ENCODE assay signal across 20 cellular contexts in the genomic region with DNA sequence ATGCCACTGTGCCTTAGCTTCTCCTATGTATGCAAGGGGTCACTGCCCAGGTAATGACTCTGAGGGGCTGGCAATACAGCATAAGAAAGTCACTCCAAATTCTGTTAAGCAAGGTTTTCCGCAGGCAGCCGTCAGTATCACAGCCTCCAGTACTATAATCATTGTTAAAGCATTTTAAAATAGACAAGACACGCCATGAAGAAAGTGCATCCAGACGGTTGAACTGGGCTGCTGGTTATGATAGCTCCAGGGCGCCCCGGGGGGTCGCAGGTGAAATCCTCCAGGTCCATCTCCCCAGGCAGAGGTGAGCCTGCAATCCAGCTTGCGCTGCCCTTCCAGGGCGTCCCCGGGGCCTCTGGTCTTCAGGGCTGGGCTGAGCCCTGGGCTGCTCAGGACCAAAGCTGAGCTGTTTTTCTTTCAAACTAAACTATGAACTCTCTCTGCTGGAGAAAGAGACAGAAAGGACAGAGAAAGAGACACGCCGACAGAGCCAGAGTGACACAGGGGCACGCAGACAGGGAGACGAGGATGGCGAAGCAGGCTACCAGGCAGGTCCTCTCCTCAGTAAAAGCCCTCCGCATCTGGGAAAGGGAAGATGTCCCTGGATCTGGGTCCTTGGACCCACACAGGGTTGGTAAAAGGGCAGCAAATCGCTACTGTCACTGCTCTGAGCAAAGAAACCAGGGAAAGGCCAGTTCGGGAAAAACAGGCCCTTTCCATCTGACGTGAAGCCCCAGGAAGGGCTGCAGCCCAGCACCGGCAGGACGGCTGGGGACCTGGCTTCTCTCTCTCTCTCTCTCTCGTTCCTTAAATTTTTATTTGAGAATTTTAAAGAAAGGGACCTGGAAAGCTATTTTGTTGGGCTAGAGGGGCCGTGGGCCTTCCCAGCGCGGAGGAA. TPM values are rescaled to one million over a fixed set of nuclear protein-coding genes. Genes with fewer than 3 reads are reported as not detected.
A peak's percentile ranks its signal among the peaks of the same experiment; 100 is the strongest.
DNase-seq lines count a peak whose midpoint lies in the region; ATAC-seq and TF ChIP-seq lines count a peak whose summit lies in the region.
"Had no signal": no experiment of that assay in that cellular context is flagged by ENCODE, and none has a peak within 500 bp of the region (broad histone marks: within the 10 kb centered on the region; RNA-seq: fewer than 3 reads in every experiment).

No MANE protein-coding gene starts in this region.

- no peak overlapping the region for H3K27ac ChIP-seq in brain microvascular endothelial cell
- H3K27ac ChIP-seq in lung (ENCODE audit: low read depth in 1 of 2, low read length in 1 of 2): no peak overlapping the region
- peak overlapping the region; percentile 72 to 84 for H3K27ac ChIP-seq in testis

- H3K36me3 ChIP-seq in brain microvascular endothelial cell (replicated peaks) (no peaks in the 10 kb centered on the region), lung (ENCODE audit: control insufficient read depth in 2 of 2, insufficient read depth in 2 of 2, low read length in 2 of 2) (no peaks in the 10 kb centered on the region), testis (ENCODE audit: low read depth, missing control alignments) (no peaks in the 10 kb centered on the region)
- H3K36me3 ChIP-seq: adrenal gland had no signal

- TF ChIP-seq CTCF in HFF-Myc (IDR thresholded peaks at IDR 0.05; ENCODE audit: low read depth, low read length, missing control alignments) (no peak), brain microvascular endothelial cell (IDR thresholded peaks at IDR 0.05; ENCODE audit: low read depth, low read length, missing control alignments) (no peak), lung (IDR thresholded peaks at IDR 0.05; ENCODE audit: control extremely low read depth, extremely low read depth) (no peak), testis (IDR thresholded peaks at IDR 0.05) (no peak)

- H3K9me3 ChIP-seq in lung (ENCODE audit: control insufficient read depth in 2 of 2, insufficient read depth in 1 of 2, low read length in 1 of 2) (peaks cover 0 to 2% of the 10 kb centered on the region in 2 donors), testis (no peaks in the 10 kb centered on the region)
- H3K9me3 ChIP-seq: adrenal gland, mucosa of descending colon had no signal

- 56 to 63% methylated on average over 25 of the region's 25 CpGs for WGBS in lung, 2 donors
- WGBS in testis, 2 donors: 53 to 59% methylated on average over 24 to 25 of the region's 25 CpGs

- in situ Hi-C loops in brain microvascular endothelial cell (cut with HindIII; ENCODE audit: low pct_ligation_motif_present, low sequenced_read_pairs): no loop called here

- intact Hi-C loops in testis (cut with DNase I; ENCODE audit: low total_unique reads): loop anchor here (10.0 kb wide), 1 partner anchor 89 kb away; no protein-coding TSS in a partner anchor

- H3K4me1 ChIP-seq in lung (ENCODE audit: control insufficient read depth in 2 of 2, insufficient read depth in 2 of 2, low read length in 2 of 2): peaks cover 4 to 18% of the 10 kb centered on the region in 2 donors
- no peaks in the 10 kb centered on the region for H3K4me1 ChIP-seq in testis

- H3K27me3 ChIP-seq in brain microvascular endothelial cell (replicated peaks) (peaks cover 6% of the 10 kb centered on the region), lung (ENCODE audit: control insufficient read depth, insufficient read depth) (peaks cover 16% of the 10 kb centered on the region), testis (no peaks in the 10 kb centered on the region)

- no peak for ATAC-seq in lung (ENCODE audit: insufficient read depth, low FRiP score)
- no peak for ATAC-seq in GM21528 (IDR thresholded peaks at IDR 0.05; ENCODE audit: low FRiP score, unreplicated experiment)
- no peak for ATAC-seq in HG02981 (IDR thresholded peaks at IDR 0.05; ENCODE audit: unreplicated experiment)
- ATAC-seq: mucosa of descending colon, PC-3, SK-N-SH treated with all-trans-retinoic acid at 6 μM for 48 hours had no signal

- H3K4me3 ChIP-seq in HFF-Myc (replicated peaks; ENCODE audit: low read depth, low read length) (peak overlapping the region; percentile 93), brain microvascular endothelial cell (ENCODE audit: low read depth, low read length) (peak overlapping the region; percentile 24), lung (no peak overlapping the region), testis (peak overlapping the region; percentile 60 to 81)
- H3K4me3 ChIP-seq: mucosa of descending colon had no signal

- no peak for DNase-seq in HFF-Myc (ENCODE audit: extremely low read depth, low read depth)
- DNase-seq in brain microvascular endothelial cell: no peak
- peak; percentile 22 for DNase-seq in lung (ENCODE audit: low spot score)
- no peak for DNase-seq in testis
- DNase-seq in occipital lobe (lab: John Stamatoyannopoulos, UW): no peak
- DNase-seq: activated B cell treated with CpG ODN at 0.5 μM for 24 hours; adrenal gland; CD4-positive, alpha-beta T cell; GDM1; immature natural killer cell; KG1; mucosa of descending colon; NCI-H1436; NCI-H510A; PC-3; stimulated activated CD4-positive, alpha-beta T cell treated with anti-CD3 and anti-CD28 coated beads, Interleukin-2, amount 100 ng/mL, for 48 hours had no signal

- no peak for TF ChIP-seq POLR2A in testis (IDR thresholded peaks at IDR 0.05)

RNA-seq across cellular contexts. Expression of a gene that starts 2.1 kb away (rescaled TPM):
- total RNA-seq in lung: 10 to 100 TPM; 10.8 to 12.5 TPM
- polyA plus RNA-seq in lung: 10 to 100 TPM; 10.1 to 14.8 TPM
- 10 to 100 TPM; 10.3 to 11.3 TPM for total RNA-seq in testis
- polyA plus RNA-seq in testis (ENCODE audit: insufficient read depth, low read depth, low replicate concordance): 5.0 TPM
- total RNA-seq in occipital lobe: 0.16 TPM
- total RNA-seq: activated B cell treated with CpG ODN at 0.5 μM for 24 hours; CD4-positive, alpha-beta T cell; progenitor cell of endocrine pancreas had no signal

Comparison
In these comparisons a context has a peak if more than half of its experiments do, and no peak if none do; other contexts are left out.
1. H3K27ac ChIP-seq: peak in testis (2 of 2); none in brain microvascular endothelial cell (single experiment) and lung (0 of 2).